In genomic region chr5:92145852-92146251, GRCh38 we compare ENCODE assay signal across 27 cellular contexts.
"Had no signal": no experiment of that assay in that cellular context is flagged by ENCODE, and none has a peak within 500 bp of the region (broad histone marks: within the 10 kb centered on the region; RNA-seq: fewer than 3 reads in every experiment).

No MANE protein-coding gene starts in this region.

- H3K4me1 Mint-ChIP-seq: naive B cell; stimulated activated naive B cell treated with anti-CD40 and anti-IgM and Interleukin-4, amounts not matched to agents 10 μg/mL and 1 μg/mL and 100 μg/mL, for 72 hours had no signal

- H3K4me3 Mint-ChIP-seq: naive B cell; natural killer cell treated with Interleukin-12 subunit alpha and Interleukin-12 subunit beta and Interleukin-15 and Interleukin-18, amount 100 ng/mL, for 72 hours; stimulated activated naive B cell treated with anti-CD40 and anti-IgM and Interleukin-4, amounts not matched to agents 10 μg/mL and 1 μg/mL and 100 μg/mL, for 72 hours had no signal

- H3K9me3 ChIP-seq: left lung, lower lobe of right lung, ovary, stomach, testis, thyroid gland, transverse colon, upper lobe of left lung, vagina had no signal

- DNase-seq: hippocampal formation; kidney glomerular epithelial cell; left cardiac atrium; left lung; lower lobe of right lung; mammary epithelial cell; mesenchymal stem cell; naive B cell; ovary; retina; right cardiac atrium; stimulated activated CD4-positive, alpha-beta T cell treated with anti-CD3 and anti-CD28 coated beads, Interleukin-12 subunit alpha, Interleukin-12 subunit beta, amount 100 ng/mL, for 4 hours; stimulated activated CD4-positive, alpha-beta T cell treated with anti-CD3 and anti-CD28 coated beads, Interleukin-15, amount 100 ng/mL, for 24 hours; stimulated activated CD4-positive, alpha-beta T cell treated with anti-CD3 and anti-CD28 coated beads, Interleukin-2, amount 100 ng/mL, for 24 hours; stimulated activated CD4-positive, alpha-beta T cell treated with anti-CD3 and anti-CD28 coated beads, Interleukin-4, amount 100 ng/mL, for 1 hour; stimulated activated naive B cell treated with anti-CD40 and anti-IgM and Interleukin-4, amounts not matched to agents 10 μg/mL and 1 μg/mL and 100 μg/mL, for 72 hours; stimulated activated naive CD8-positive, alpha-beta T cell treated with anti-CD3 and anti-CD28 coated beads, Interleukin-15, Interleukin-2, amounts not matched to agents 100 U/mL and 50 U/mL, for 24 hours; stomach; testis; thyroid gland; transverse colon; upper lobe of left lung had no signal

- H3K27me3 Mint-ChIP-seq: naive B cell; natural killer cell treated with Interleukin-12 subunit alpha and Interleukin-12 subunit beta and Interleukin-15 and Interleukin-18, amount 100 ng/mL, for 72 hours; progenitor cell of endocrine pancreas; stimulated activated naive B cell treated with anti-CD40 and anti-IgM and Interleukin-4, amounts not matched to agents 10 μg/mL and 1 μg/mL and 100 μg/mL, for 72 hours had no signal

- ATAC-seq: left cardiac atrium; left lung; lower lobe of right lung; natural killer cell treated with Interleukin-12 subunit alpha and Interleukin-12 subunit beta and Interleukin-15 and Interleukin-18, amount 100 ng/mL, for 72 hours; right cardiac atrium; sciatic nerve; stimulated activated naive B cell treated with anti-CD40 and anti-IgM and Interleukin-4, amounts not matched to agents 10 μg/mL and 1 μg/mL and 100 μg/mL, for 72 hours; stimulated activated naive CD8-positive, alpha-beta T cell treated with anti-CD3 and anti-CD28 coated beads, Interleukin-15, Interleukin-2, amounts not matched to agents 100 U/mL and 50 U/mL, for 24 hours had no signal

- H3K27me3 ChIP-seq: left lung, stomach, testis, thyroid gland, transverse colon, upper lobe of left lung, vagina had no signal

- H3K36me3 ChIP-seq: left lung, lower lobe of right lung, ovary, stomach, thyroid gland, transverse colon, upper lobe of left lung, vagina had no signal

- H3K4me1 ChIP-seq: left lung, lower lobe of right lung, stomach, testis, thyroid gland, transverse colon, upper lobe of left lung, vagina had no signal

- H3K27ac ChIP-seq: left lung, lower lobe of right lung, ovary, skin epidermis, stomach, testis, thyroid gland, transverse colon, upper lobe of left lung, vagina had no signal

- H3K36me3 Mint-ChIP-seq: naive B cell; stimulated activated naive B cell treated with anti-CD40 and anti-IgM and Interleukin-4, amounts not matched to agents 10 μg/mL and 1 μg/mL and 100 μg/mL, for 72 hours had no signal

- H3K27ac Mint-ChIP-seq: naive B cell; natural killer cell treated with Interleukin-12 subunit alpha and Interleukin-12 subunit beta and Interleukin-15 and Interleukin-18, amount 100 ng/mL, for 72 hours; stimulated activated naive B cell treated with anti-CD40 and anti-IgM and Interleukin-4, amounts not matched to agents 10 μg/mL and 1 μg/mL and 100 μg/mL, for 72 hours had no signal

- H3K4me3 ChIP-seq: left lung, lower lobe of right lung, ovary, skin epidermis, stomach, testis, thyroid gland, transverse colon, upper lobe of left lung, vagina had no signal

- H3K9me3 Mint-ChIP-seq: stimulated activated naive B cell treated with anti-CD40 and anti-IgM and Interleukin-4, amounts not matched to agents 10 μg/mL and 1 μg/mL and 100 μg/mL, for 72 hours had no signal
